In the genomic region with DNA sequence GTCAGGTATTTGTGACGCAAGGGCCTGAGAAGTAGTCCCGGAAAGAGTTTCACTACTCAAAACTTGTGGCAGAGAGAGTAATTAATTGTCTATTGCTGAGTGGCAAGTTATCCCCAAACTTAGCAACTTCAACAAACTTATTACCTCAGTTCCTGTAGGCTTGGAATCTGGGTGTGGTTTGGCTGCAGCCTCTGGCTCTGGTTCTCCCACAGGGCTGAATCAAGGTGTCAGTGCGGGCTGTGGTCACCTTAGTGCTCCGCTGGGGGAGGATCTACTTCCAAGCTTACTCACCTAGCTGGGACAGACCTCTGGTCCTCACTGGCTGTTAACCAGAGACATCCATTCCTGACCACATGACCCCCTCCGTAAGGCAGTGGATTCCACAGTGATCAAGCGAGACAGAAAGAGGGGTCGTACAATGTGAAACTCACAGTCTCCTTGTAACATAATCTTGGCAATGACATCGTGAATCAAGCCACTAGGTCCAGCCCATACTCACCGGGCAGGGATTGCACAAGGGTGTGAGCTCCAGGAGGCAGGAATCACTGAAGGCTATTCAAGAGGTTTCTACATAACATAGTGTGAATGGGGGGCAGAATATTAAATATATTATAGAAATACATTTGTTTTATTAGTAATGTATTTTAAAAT, we compare ENCODE assay signal across 1 cellular context.
TF ChIP-seq lines count a peak whose summit lies in the region.

No MANE protein-coding gene starts in this region.

TF ChIP-seq in SK-N-SH, 30 proteins besides CTCF, POLR2A, EP300 and RAD21:
- no peak for TF ChIP-seq REST (IDR thresholded peaks at IDR 0.05; ENCODE audit: low read depth, low read length)
- no peak for TF ChIP-seq RFX5 (IDR thresholded peaks at IDR 0.05; ENCODE audit: low read length)
- TF ChIP-seq NRF1 (IDR thresholded peaks at IDR 0.05; ENCODE audit: low read depth, low read length) = no peak
- TF ChIP-seq TCF12 (IDR thresholded peaks at IDR 0.05) = no peak
- TF ChIP-seq RCOR1 (IDR thresholded peaks at IDR 0.05; ENCODE audit: low read length) = no peak
